In genomic region chr22:35380013-35380412, GRCh38 we compare ENCODE assay signal across 10 cellular contexts. TPM values are rescaled to one million over a fixed set of nuclear protein-coding genes. Genes with fewer than 3 reads are reported as not detected.
A peak's percentile ranks its signal among the peaks of the same experiment; 100 is the strongest.
DNase-seq lines count a peak whose midpoint lies in the region; ATAC-seq, FAIRE-seq and TF ChIP-seq lines count a peak whose summit lies in the region.
"Had no signal": no experiment of that assay in that cellular context is flagged by ENCODE, and none has a peak within 500 bp of the region (broad histone marks: within the 10 kb centered on the region; RNA-seq: fewer than 3 reads in every experiment).

No MANE protein-coding gene starts in this region.

- TF ChIP-seq POLR2A in A549 (IDR thresholded peaks at IDR 0.05; ENCODE audit: low read length) (no peak), Peyer's patch (IDR thresholded peaks at IDR 0.05) (peak in 1 of 2 donors; percentile 11), esophagus squamous epithelium (IDR thresholded peaks at IDR 0.05) (no peak)

- TF ChIP-seq EP300 in A549 (IDR thresholded peaks at IDR 0.05) = no peak

- CTCF ChIA-PET in A549 (lab: Yijun Ruan, JAX) = interaction anchor here (0.6 to 4.1 kb wide), 4 partner anchors 21 to 653 kb away, joined by 3 to 17 read pairs (median 4); no protein-coding TSS in a partner anchor
- CTCF ChIA-PET in activated CD8-positive, alpha-beta T cell treated with anti-CD3 and anti-CD28 coated beads for 36 hours (lab: Charles Lee) = interaction anchor here (0.7 to 2.1 kb wide), 2 partner anchors 11 to 29 kb away, joined by 3 to 6 read pairs; no protein-coding TSS in a partner anchor

- no peak for TF ChIP-seq RAD21 in A549 (conservative IDR thresholded peaks at IDR 0.05 in 1 of 2, IDR thresholded peaks at IDR 0.05 in 1 of 2)

- no peaks in the 10 kb centered on the region for H3K9me3 Mint-ChIP-seq in activated CD8-positive, alpha-beta T cell treated with anti-CD3 and anti-CD28 coated beads for 36 hours

- no peaks in the 10 kb centered on the region for H3K27me3 ChIP-seq in Peyer's patch
- no peaks in the 10 kb centered on the region for H3K27me3 ChIP-seq in esophagus squamous epithelium
- peaks cover 34% of the 10 kb centered on the region for H3K27me3 ChIP-seq in neutrophil

- H3K4me3 ChIP-seq in A549 (peak overlapping the region; percentile 79; the same call in 1 of the 3 replicates), Peyer's patch (peak overlapping the region in 1 of 4 donors; percentile 51), esophagus squamous epithelium (no peak overlapping the region), neutrophil (ENCODE audit: low read depth in 1 of 2, low read length in 1 of 2) (peak overlapping the region in 1 of 2 experiments; percentile 78)

- H3K9me3 ChIP-seq in A549 (no peaks in the 10 kb centered on the region), Peyer's patch (no peaks in the 10 kb centered on the region), esophagus squamous epithelium (no peaks in the 10 kb centered on the region), neutrophil (no peaks in the 10 kb centered on the region)
- H3K9me3 ChIP-seq: prostate gland had no signal

- H3K27ac ChIP-seq in A549 (peak overlapping the region; percentile 95 to 99), Peyer's patch (peak overlapping the region; percentile 69 to 87 (median 81)), esophagus squamous epithelium (peak overlapping the region; percentile 76 to 86 (median 80)), neutrophil (peak overlapping the region; percentile 88)

- no peak overlapping the region for H3K4me3 Mint-ChIP-seq in activated CD8-positive, alpha-beta T cell treated with anti-CD3 and anti-CD28 coated beads for 36 hours

- peaks cover 17% of the 10 kb centered on the region for H3K4me1 Mint-ChIP-seq in activated CD8-positive, alpha-beta T cell treated with anti-CD3 and anti-CD28 coated beads for 36 hours (ENCODE audit: low read depth)

- no peak overlapping the region for H3K27ac Mint-ChIP-seq in activated CD8-positive, alpha-beta T cell treated with anti-CD3 and anti-CD28 coated beads for 36 hours

- H3K36me3 Mint-ChIP-seq in activated CD8-positive, alpha-beta T cell treated with anti-CD3 and anti-CD28 coated beads for 36 hours (ENCODE audit: low read depth) = no peaks in the 10 kb centered on the region

- no peak for FAIRE-seq in A549 (lab: Jason Lieb, UNC)

- H3K4me1 ChIP-seq in A549 = peaks cover 68% of the 10 kb centered on the region
- peaks cover 4 to 56% (median 15%) of the 10 kb centered on the region in 4 donors for H3K4me1 ChIP-seq in Peyer's patch
- peaks cover 13 to 71% (median 27%) of the 10 kb centered on the region in 3 donors for H3K4me1 ChIP-seq in esophagus squamous epithelium
- peaks cover 52 to 59% of the 10 kb centered on the region in 2 experiments for H3K4me1 ChIP-seq in neutrophil (ENCODE audit: control insufficient read depth in 1 of 2, insufficient read depth in 1 of 2, low read depth in 1 of 2, low read length in 1 of 2)
- H3K4me1 ChIP-seq: prostate gland had no signal

- DNase-seq in A549 (ENCODE audit: low read depth in 1 of 2, low spot score in 1 of 2) = no peak
- DNase-seq in Peyer's patch = peak in 1 of 3 donors; percentile 66
- no peak for DNase-seq in esophagus squamous epithelium (lab: John Stamatoyannopoulos, UW)
- no peak for DNase-seq in NCI-H748 treated with DMSO at 0.1 percent for 48 hours (lab: John Stamatoyannopoulos, UW)
- DNase-seq in stimulated activated naive CD8-positive, alpha-beta T cell treated with anti-CD3 and anti-CD28 coated beads, Interleukin-15, Interleukin-2, amounts not matched to agents 100 U/mL and 50 U/mL, for 24 hours = no peak
- DNase-seq in activated CD8-positive, alpha-beta T cell treated with anti-CD3 and anti-CD28 coated beads for 36 hours = no peak
- DNase-seq: NCI-H345 had no signal

- ATAC-seq in A549 (no peak), HG03565 (IDR thresholded peaks at IDR 0.05; ENCODE audit: unreplicated experiment) (no peak)
- no peak for ATAC-seq in stimulated activated naive CD8-positive, alpha-beta T cell treated with anti-CD3 and anti-CD28 coated beads, Interleukin-15, Interleukin-2, amounts not matched to agents 100 U/mL and 50 U/mL, for 24 hours
- no peak for ATAC-seq in activated CD8-positive, alpha-beta T cell treated with anti-CD3 and anti-CD28 coated beads for 36 hours

- H3K36me3 ChIP-seq in Peyer's patch = peaks cover 0 to 10% (median 0%) of the 10 kb centered on the region in 3 donors
- peaks cover 0 to 18% (median 0%) of the 10 kb centered on the region in 3 donors for H3K36me3 ChIP-seq in esophagus squamous epithelium
- H3K36me3 ChIP-seq in neutrophil = no peaks in the 10 kb centered on the region
- H3K36me3 ChIP-seq: prostate gland had no signal

- intact Hi-C loops in esophagus squamous epithelium (cut with DNase I) = no loop called here
- intact Hi-C loops in activated CD8-positive, alpha-beta T cell treated with anti-CD3 and anti-CD28 coated beads for 36 hours (cut with micrococcal nuclease) = no loop called here

- WGBS in A549 (ENCODE audit: missing lambda C conversion rate) = 63% methylated on average over 6 of the region's 6 CpGs
- whole genome bisulfite sequencing in esophagus squamous epithelium, 2 donors = 77 to 82% methylated on average over 4 to 5 of the region's 6 CpGs

- H3K27me3 Mint-ChIP-seq in activated CD8-positive, alpha-beta T cell treated with anti-CD3 and anti-CD28 coated beads for 36 hours = peaks cover 31% of the 10 kb centered on the region

- H3K4me2 ChIP-seq in A549 = peak overlapping the region; percentile 92

- TF ChIP-seq CTCF in A549 (IDR thresholded peaks at IDR 0.05) (no peak), Peyer's patch (IDR thresholded peaks at IDR 0.05) (no peak), esophagus squamous epithelium (IDR thresholded peaks at IDR 0.05) (no peak), neutrophil (IDR thresholded peaks at IDR 0.05) (no peak)
- TF ChIP-seq CTCF in activated CD8-positive, alpha-beta T cell treated with anti-CD3 and anti-CD28 coated beads for 36 hours (IDR thresholded peaks at IDR 0.05) = no peak

- POLR2A ChIA-PET in A549 (lab: Yijun Ruan, JAX) = interaction anchor here (1.2 to 2.1 kb wide), 4 partner anchors 8 to 29 kb away, joined by 5 to 20 read pairs (median 7); no protein-coding TSS in a partner anchor
- POLR2A ChIA-PET in activated CD8-positive, alpha-beta T cell treated with anti-CD3 and anti-CD28 coated beads for 36 hours (lab: Charles Lee) = interaction anchor here (0.8 to 1.6 kb wide), 4 partner anchors 23 to 283 kb away, joined by 3 to 4 read pairs (median 4); no protein-coding TSS in a partner anchor

TF ChIP-seq in A549, 52 proteins besides CTCF, POLR2A, EP300 and RAD21:
- TF ChIP-seq FOSL2 (IDR thresholded peaks at IDR 0.05) (no peak), FOSL2 (CRISPR knock-in tag; IDR thresholded peaks at IDR 0.05) (peak; percentile 32), MAX (IDR thresholded peaks at IDR 0.05) (peak; percentile 24; the same call in 1 of the 2 replicates), MAFK (IDR thresholded peaks at IDR 0.05; ENCODE audit: partially characterized antibody) (no peak), CEBPB (IDR thresholded peaks at IDR 0.05) (0 out of 4 replicates have a peak, but pooled peaks of 1 of the 2 experiments have one; percentile 20)

RNA-seq across cellular contexts. Expression of gene HMOX1, which starts 0.9 kb away (rescaled TPM):
- polyA plus RNA-seq in A549 (2011; rRNA removed) = 97.7 and 129 TPM in 2 replicates
- 295 and 372 TPM in 2 replicates for polyA plus RNA-seq in A549 (2012; cell fraction: cytosol; rRNA removed)
- polyA plus RNA-seq in A549 (2012; cell fraction: nucleus; rRNA removed) = 385 and 449 TPM in 2 replicates
- polyA plus RNA-seq in A549 (2017; fragmentation: RNase III; extraction: RNeasy Plus Mini Kit Qiagen cat#74134 plus additional on column Dnase treatment) = 374 to 506 TPM (median 426 TPM) in 3 replicates
- polyA minus RNA-seq in A549 (2011; rRNA and poly(A)+ RNA removed) = 71.2 and 79.3 TPM in 2 replicates
- total RNA-seq in Peyer's patch = 10 to 100 TPM; 27.2 to 64.5 (median 46.7) TPM
- total RNA-seq in esophagus squamous epithelium = 10 to 100 TPM; 13.0 to 39.0 (median 18.3) TPM
- under 1 TPM in 1 of 2 experiments, not detected in 1; 0.22 TPM for total RNA-seq in activated CD8-positive, alpha-beta T cell treated with anti-CD3 and anti-CD28 coated beads for 36 hours

RNA-seq across cellular contexts. Expression of gene MCM5, which starts 19.9 kb away (rescaled TPM):
- polyA plus RNA-seq in A549 (2011; rRNA removed) (44.5 and 50.2 TPM in 2 replicates), A549 (2017; fragmentation: RNase III; extraction: RNeasy Plus Mini Kit Qiagen cat#74134 plus additional on column Dnase treatment) (94.4 to 99.1 TPM (median 98.1 TPM) in 3 replicates)
- polyA plus RNA-seq in A549 (2012; cell fraction: cytosol; rRNA removed) = 111 and 131 TPM in 2 replicates
- 252 and 280 TPM in 2 replicates for polyA plus RNA-seq in A549 (2012; cell fraction: nucleus; rRNA removed)
- polyA minus RNA-seq in A549 (2011; rRNA and poly(A)+ RNA removed) = 92.2 and 97.7 TPM in 2 replicates
- total RNA-seq in Peyer's patch (100 to 1,000 TPM in 1 of 4 donors, 10 to 100 TPM in 3; 16.5 to 102 (median 21.5) TPM), esophagus squamous epithelium (10 to 100 TPM; 23.1 to 48.1 (median 34.6) TPM)
- 100 to 1,000 TPM; 318 to 319 TPM for total RNA-seq in activated CD8-positive, alpha-beta T cell treated with anti-CD3 and anti-CD28 coated beads for 36 hours

Comparison
In these comparisons a context has a peak if more than half of its experiments do, and no peak if none do; other contexts are left out.
1. RNA of gene HMOX1, which starts 0.9 kb away (total RNA-seq): 27.2 to 64.5 TPM in Peyer's patch and 13.0 to 39.0 TPM in esophagus squamous epithelium; 0.22 TPM in activated CD8-positive, alpha-beta T cell treated with anti-CD3 and anti-CD28 coated beads for 36 hours; every median in the first group is over 10 times any median in the second.
2. Peak in every context shown above with its lines, with median percentiles within 50 percentile points of each other: H3K27ac ChIP-seq.